1 cellular context compared by ENCODE assay signal in the genomic region with DNA sequence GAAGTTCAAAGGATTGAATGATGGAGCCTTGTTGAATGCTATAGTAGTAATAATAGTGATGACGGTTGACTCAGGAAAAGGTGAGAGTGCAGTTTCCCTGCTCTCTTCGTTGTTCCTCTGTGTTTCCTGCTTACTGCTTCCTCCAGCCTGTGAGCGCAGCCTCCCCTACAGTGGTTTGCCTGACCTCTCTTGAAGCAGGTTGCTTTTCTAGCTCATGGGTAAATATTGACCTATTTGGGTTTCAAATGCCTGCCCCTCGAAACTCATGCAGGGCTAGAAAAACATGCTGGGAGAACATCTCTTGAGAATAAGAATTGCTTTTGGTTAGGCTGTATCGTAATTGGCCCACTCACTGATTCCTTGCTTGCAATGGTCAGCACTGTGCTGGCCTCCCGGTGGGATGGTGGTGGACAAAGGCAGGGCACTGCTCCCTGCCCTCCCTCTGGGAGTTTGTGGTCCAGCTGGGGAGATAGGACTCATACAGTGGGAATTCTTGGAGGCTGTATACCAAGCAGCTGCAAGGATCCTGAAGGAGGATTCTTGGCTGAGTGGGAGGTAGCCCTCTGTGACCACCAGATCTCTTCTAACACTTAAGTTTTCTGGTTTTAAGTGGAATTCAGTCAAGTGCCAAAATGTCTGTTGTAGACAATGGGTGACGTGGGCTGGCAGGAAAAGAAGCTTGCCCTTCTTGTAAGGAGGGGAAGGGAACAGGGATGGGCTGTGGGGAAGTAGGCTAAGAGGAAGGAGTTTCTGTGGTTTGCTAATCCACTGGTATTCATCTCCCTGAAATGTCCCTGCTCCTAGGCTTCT.
A peak's percentile ranks its signal among the peaks of the same experiment; 100 is the strongest.
TF ChIP-seq lines count a peak whose summit lies in the region.

No MANE protein-coding gene starts in this region.

TF ChIP-seq in HepG2, 621 proteins besides CTCF, POLR2A, EP300 and RAD21 (continued from another document and continues in another):
- TF ChIP-seq, protein P1, sequence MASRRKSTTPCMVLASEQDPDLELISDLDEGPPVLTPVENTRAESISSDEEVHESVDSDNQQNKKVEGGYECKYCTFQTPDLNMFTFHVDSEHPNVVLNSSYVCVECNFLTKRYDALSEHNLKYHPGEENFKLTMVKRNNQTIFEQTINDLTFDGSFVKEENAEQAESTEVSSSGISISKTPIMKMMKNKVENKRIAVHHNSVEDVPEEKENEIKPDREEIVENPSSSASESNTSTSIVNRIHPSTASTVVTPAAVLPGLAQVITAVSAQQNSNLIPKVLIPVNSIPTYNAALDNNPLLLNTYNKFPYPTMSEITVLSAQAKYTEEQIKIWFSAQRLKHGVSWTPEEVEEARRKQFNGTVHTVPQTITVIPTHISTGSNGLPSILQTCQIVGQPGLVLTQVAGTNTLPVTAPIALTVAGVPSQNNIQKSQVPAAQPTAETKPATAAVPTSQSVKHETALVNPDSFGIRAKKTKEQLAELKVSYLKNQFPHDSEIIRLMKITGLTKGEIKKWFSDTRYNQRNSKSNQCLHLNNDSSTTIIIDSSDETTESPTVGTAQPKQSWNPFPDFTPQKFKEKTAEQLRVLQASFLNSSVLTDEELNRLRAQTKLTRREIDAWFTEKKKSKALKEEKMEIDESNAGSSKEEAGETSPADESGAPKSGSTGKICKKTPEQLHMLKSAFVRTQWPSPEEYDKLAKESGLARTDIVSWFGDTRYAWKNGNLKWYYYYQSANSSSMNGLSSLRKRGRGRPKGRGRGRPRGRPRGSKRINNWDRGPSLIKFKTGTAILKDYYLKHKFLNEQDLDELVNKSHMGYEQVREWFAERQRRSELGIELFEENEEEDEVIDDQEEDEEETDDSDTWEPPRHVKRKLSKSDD (CRISPR knock-in tag; IDR thresholded peaks at IDR 0.05; ENCODE audit: low read depth) = no peak
- TF ChIP-seq RFX5 (IDR thresholded peaks at IDR 0.05; ENCODE audit: low read depth, low read length) = no peak
- no peak for TF ChIP-seq MXD4 (CRISPR knock-in tag; IDR thresholded peaks at IDR 0.05)
- TF ChIP-seq FOXA3 (CRISPR knock-in tag; IDR thresholded peaks at IDR 0.05) = peak; percentile 95
- TF ChIP-seq SIX1 (CRISPR knock-in tag; IDR thresholded peaks at IDR 0.05; ENCODE audit: borderline replicate concordance) = peak; percentile 47; the same call in 1 of the 2 replicates
- no peak for TF ChIP-seq SIX4 (CRISPR knock-in tag; IDR thresholded peaks at IDR 0.05)
- TF ChIP-seq NR1H2 (CRISPR knock-in tag; IDR thresholded peaks at IDR 0.05; ENCODE audit: borderline replicate concordance, low read depth) = no peak
- TF ChIP-seq ZNF766 (CRISPR knock-in tag; IDR thresholded peaks at IDR 0.05; ENCODE audit: borderline replicate concordance) = no peak
- TF ChIP-seq GTF3A (CRISPR knock-in tag; conservative IDR thresholded peaks at IDR 0.05) = no peak
- TF ChIP-seq, protein P2, sequence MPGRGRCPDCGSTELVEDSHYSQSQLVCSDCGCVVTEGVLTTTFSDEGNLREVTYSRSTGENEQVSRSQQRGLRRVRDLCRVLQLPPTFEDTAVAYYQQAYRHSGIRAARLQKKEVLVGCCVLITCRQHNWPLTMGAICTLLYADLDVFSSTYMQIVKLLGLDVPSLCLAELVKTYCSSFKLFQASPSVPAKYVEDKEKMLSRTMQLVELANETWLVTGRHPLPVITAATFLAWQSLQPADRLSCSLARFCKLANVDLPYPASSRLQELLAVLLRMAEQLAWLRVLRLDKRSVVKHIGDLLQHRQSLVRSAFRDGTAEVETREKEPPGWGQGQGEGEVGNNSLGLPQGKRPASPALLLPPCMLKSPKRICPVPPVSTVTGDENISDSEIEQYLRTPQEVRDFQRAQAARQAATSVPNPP (CRISPR knock-in tag; IDR thresholded peaks at IDR 0.05) = no peak
- TF ChIP-seq MYNN (CRISPR knock-in tag; IDR thresholded peaks at IDR 0.05; ENCODE audit: low read depth) = no peak
- no peak for TF ChIP-seq SNAI1 (CRISPR knock-in tag; IDR thresholded peaks at IDR 0.05; ENCODE audit: borderline replicate concordance)
- TF ChIP-seq THAP11 (CRISPR knock-in tag; IDR thresholded peaks at IDR 0.05) = peak; percentile 71
- no peak for TF ChIP-seq SRSF1 (optimal IDR thresholded peaks at IDR 0.05; ENCODE audit: low read depth, low read length)
- TF ChIP-seq ZNF235 (CRISPR knock-in tag; IDR thresholded peaks at IDR 0.05; ENCODE audit: borderline replicate concordance) = no peak
- TF ChIP-seq, protein P3, sequence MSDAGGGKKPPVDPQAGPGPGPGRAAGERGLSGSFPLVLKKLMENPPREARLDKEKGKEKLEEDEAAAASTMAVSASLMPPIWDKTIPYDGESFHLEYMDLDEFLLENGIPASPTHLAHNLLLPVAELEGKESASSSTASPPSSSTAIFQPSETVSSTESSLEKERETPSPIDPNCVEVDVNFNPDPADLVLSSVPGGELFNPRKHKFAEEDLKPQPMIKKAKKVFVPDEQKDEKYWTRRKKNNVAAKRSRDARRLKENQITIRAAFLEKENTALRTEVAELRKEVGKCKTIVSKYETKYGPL (CRISPR knock-in tag; IDR thresholded peaks at IDR 0.05) = no peak
- no peak; the same call in 1 of the 2 replicates for TF ChIP-seq ZNF205 (CRISPR knock-in tag; IDR thresholded peaks at IDR 0.05)
- no peak for TF ChIP-seq ATM (IDR thresholded peaks at IDR 0.05; ENCODE audit: borderline replicate concordance)
- TF ChIP-seq ZNF3 (CRISPR knock-in tag; IDR thresholded peaks at IDR 0.05) = no peak
- no peak; the same call in 1 of the 2 replicates for TF ChIP-seq ATF1 (CRISPR knock-in tag; IDR thresholded peaks at IDR 0.05)
- TF ChIP-seq ZFP90 (CRISPR knock-in tag; IDR thresholded peaks at IDR 0.05; ENCODE audit: borderline replicate concordance) = no peak
- TF ChIP-seq, protein P4, sequence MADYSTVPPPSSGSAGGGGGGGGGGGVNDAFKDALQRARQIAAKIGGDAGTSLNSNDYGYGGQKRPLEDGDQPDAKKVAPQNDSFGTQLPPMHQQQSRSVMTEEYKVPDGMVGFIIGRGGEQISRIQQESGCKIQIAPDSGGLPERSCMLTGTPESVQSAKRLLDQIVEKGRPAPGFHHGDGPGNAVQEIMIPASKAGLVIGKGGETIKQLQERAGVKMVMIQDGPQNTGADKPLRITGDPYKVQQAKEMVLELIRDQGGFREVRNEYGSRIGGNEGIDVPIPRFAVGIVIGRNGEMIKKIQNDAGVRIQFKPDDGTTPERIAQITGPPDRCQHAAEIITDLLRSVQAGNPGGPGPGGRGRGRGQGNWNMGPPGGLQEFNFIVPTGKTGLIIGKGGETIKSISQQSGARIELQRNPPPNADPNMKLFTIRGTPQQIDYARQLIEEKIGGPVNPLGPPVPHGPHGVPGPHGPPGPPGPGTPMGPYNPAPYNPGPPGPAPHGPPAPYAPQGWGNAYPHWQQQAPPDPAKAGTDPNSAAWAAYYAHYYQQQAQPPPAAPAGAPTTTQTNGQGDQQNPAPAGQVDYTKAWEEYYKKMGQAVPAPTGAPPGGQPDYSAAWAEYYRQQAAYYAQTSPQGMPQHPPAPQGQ (CRISPR knock-in tag; IDR thresholded peaks at IDR 0.05; ENCODE audit: borderline replicate concordance) = no peak
- TF ChIP-seq, protein P5, sequence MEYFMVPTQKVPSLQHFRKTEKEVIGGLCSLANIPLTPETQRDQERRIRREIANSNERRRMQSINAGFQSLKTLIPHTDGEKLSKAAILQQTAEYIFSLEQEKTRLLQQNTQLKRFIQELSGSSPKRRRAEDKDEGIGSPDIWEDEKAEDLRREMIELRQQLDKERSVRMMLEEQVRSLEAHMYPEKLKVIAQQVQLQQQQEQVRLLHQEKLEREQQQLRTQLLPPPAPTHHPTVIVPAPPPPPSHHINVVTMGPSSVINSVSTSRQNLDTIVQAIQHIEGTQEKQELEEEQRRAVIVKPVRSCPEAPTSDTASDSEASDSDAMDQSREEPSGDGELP (IDR thresholded peaks at IDR 0.05; ENCODE audit: borderline replicate concordance, low read depth) = no peak
- no peak for TF ChIP-seq ZNF674 (CRISPR knock-in tag; IDR thresholded peaks at IDR 0.05; ENCODE audit: low read depth)
- TF ChIP-seq, protein P6, sequence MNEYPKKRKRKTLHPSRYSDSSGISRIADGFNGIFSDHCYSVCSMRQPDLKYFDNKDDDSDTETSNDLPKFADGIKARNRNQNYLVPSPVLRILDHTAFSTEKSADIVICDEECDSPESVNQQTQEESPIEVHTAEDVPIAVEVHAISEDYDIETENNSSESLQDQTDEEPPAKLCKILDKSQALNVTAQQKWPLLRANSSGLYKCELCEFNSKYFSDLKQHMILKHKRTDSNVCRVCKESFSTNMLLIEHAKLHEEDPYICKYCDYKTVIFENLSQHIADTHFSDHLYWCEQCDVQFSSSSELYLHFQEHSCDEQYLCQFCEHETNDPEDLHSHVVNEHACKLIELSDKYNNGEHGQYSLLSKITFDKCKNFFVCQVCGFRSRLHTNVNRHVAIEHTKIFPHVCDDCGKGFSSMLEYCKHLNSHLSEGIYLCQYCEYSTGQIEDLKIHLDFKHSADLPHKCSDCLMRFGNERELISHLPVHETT (CRISPR knock-in tag; conservative IDR thresholded peaks at IDR 0.05) = no peak
- TF ChIP-seq SMAD1 (CRISPR knock-in tag; IDR thresholded peaks at IDR 0.05; ENCODE audit: borderline replicate concordance, low read depth) = no peak
- TF ChIP-seq, protein P7, sequence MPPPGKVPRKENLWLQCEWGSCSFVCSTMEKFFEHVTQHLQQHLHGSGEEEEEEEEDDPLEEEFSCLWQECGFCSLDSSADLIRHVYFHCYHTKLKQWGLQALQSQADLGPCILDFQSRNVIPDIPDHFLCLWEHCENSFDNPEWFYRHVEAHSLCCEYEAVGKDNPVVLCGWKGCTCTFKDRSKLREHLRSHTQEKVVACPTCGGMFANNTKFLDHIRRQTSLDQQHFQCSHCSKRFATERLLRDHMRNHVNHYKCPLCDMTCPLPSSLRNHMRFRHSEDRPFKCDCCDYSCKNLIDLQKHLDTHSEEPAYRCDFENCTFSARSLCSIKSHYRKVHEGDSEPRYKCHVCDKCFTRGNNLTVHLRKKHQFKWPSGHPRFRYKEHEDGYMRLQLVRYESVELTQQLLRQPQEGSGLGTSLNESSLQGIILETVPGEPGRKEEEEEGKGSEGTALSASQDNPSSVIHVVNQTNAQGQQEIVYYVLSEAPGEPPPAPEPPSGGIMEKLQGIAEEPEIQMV (CRISPR knock-in tag; IDR thresholded peaks at IDR 0.05; ENCODE audit: low read depth) = no peak; the same call in 1 of the 2 replicates
- TF ChIP-seq ATRX (CRISPR knock-in tag; IDR thresholded peaks at IDR 0.05; ENCODE audit: borderline replicate concordance) = no peak
- no peak for TF ChIP-seq ZNF816 (CRISPR knock-in tag; IDR thresholded peaks at IDR 0.05; ENCODE audit: borderline replicate concordance)
- TF ChIP-seq, protein P8, sequence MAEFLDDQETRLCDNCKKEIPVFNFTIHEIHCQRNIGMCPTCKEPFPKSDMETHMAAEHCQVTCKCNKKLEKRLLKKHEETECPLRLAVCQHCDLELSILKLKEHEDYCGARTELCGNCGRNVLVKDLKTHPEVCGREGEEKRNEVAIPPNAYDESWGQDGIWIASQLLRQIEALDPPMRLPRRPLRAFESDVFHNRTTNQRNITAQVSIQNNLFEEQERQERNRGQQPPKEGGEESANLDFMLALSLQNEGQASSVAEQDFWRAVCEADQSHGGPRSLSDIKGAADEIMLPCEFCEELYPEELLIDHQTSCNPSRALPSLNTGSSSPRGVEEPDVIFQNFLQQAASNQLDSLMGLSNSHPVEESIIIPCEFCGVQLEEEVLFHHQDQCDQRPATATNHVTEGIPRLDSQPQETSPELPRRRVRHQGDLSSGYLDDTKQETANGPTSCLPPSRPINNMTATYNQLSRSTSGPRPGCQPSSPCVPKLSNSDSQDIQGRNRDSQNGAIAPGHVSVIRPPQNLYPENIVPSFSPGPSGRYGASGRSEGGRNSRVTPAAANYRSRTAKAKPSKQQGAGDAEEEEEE (CRISPR knock-in tag; IDR thresholded peaks at IDR 0.05; ENCODE audit: borderline replicate concordance) = peak; percentile 71; the same call in 1 of the 2 replicates
- no peak for TF ChIP-seq ZNF672 (CRISPR knock-in tag; IDR thresholded peaks at IDR 0.05)
- TF ChIP-seq CBFB (CRISPR knock-in tag; IDR thresholded peaks at IDR 0.05) = no peak
- TF ChIP-seq, protein P9, sequence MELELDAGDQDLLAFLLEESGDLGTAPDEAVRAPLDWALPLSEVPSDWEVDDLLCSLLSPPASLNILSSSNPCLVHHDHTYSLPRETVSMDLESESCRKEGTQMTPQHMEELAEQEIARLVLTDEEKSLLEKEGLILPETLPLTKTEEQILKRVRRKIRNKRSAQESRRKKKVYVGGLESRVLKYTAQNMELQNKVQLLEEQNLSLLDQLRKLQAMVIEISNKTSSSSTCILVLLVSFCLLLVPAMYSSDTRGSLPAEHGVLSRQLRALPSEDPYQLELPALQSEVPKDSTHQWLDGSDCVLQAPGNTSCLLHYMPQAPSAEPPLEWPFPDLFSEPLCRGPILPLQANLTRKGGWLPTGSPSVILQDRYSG (CRISPR knock-in tag; IDR thresholded peaks at IDR 0.05) = no peak
- TF ChIP-seq, protein P10, sequence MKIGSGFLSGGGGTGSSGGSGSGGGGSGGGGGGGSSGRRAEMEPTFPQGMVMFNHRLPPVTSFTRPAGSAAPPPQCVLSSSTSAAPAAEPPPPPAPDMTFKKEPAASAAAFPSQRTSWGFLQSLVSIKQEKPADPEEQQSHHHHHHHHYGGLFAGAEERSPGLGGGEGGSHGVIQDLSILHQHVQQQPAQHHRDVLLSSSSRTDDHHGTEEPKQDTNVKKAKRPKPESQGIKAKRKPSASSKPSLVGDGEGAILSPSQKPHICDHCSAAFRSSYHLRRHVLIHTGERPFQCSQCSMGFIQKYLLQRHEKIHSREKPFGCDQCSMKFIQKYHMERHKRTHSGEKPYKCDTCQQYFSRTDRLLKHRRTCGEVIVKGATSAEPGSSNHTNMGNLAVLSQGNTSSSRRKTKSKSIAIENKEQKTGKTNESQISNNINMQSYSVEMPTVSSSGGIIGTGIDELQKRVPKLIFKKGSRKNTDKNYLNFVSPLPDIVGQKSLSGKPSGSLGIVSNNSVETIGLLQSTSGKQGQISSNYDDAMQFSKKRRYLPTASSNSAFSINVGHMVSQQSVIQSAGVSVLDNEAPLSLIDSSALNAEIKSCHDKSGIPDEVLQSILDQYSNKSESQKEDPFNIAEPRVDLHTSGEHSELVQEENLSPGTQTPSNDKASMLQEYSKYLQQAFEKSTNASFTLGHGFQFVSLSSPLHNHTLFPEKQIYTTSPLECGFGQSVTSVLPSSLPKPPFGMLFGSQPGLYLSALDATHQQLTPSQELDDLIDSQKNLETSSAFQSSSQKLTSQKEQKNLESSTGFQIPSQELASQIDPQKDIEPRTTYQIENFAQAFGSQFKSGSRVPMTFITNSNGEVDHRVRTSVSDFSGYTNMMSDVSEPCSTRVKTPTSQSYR (CRISPR knock-in tag; IDR thresholded peaks at IDR 0.05; ENCODE audit: borderline replicate concordance) = no peak; the same call in 1 of the 2 replicates
- TF ChIP-seq MAFK (conservative IDR thresholded peaks at IDR 0.05 in 1 of 2, IDR thresholded peaks at IDR 0.05 in 1 of 2; ENCODE audit: low read length in 2 of 2) = peak; percentile 53 to 55; a peak in 3 of 4 replicates
- no peak for TF ChIP-seq MTF2 (CRISPR knock-in tag; IDR thresholded peaks at IDR 0.05; ENCODE audit: borderline replicate concordance)
- TF ChIP-seq ZNF747 (CRISPR knock-in tag; IDR thresholded peaks at IDR 0.05; ENCODE audit: borderline replicate concordance) = no peak
- TF ChIP-seq DNMT1 (CRISPR knock-in tag; IDR thresholded peaks at IDR 0.05) = no peak; the same call in 1 of the 2 replicates
- TF ChIP-seq ZBTB21 (CRISPR knock-in tag; IDR thresholded peaks at IDR 0.05) = 0 out of 2 replicates have a peak, but pooled peaks have one; percentile 18
- TF ChIP-seq EED (CRISPR knock-in tag; IDR thresholded peaks at IDR 0.05) = no peak
- TF ChIP-seq TEAD3 (CRISPR knock-in tag; optimal IDR thresholded peaks at IDR 0.05; ENCODE audit: borderline replicate concordance) = no peak
- 0 out of 2 replicates have a peak, but pooled peaks have one; percentile 68 for TF ChIP-seq ZMYM2 (CRISPR knock-in tag; IDR thresholded peaks at IDR 0.05)
- TF ChIP-seq MYC (CRISPR knock-in tag; IDR thresholded peaks at IDR 0.05; ENCODE audit: borderline replicate concordance) = no peak
- TF ChIP-seq ELF3 (CRISPR knock-in tag; IDR thresholded peaks at IDR 0.05) = peak; percentile 95
- no peak for TF ChIP-seq JUNB (CRISPR knock-in tag; IDR thresholded peaks at IDR 0.05; ENCODE audit: borderline replicate concordance)
- TF ChIP-seq ZNF780A (CRISPR knock-in tag; IDR thresholded peaks at IDR 0.05) = no peak
- no peak for TF ChIP-seq ZKSCAN1 (IDR thresholded peaks at IDR 0.05; ENCODE audit: low read length)
